Comparison of ENCODE assay signal across 9 cellular contexts in genomic region chr2:218883491-218884490, GRCh38. TPM values are rescaled to one million over a fixed set of nuclear protein-coding genes. Genes with fewer than 3 reads are reported as not detected.
DNase-seq lines count a peak whose midpoint lies in the region; ATAC-seq, FAIRE-seq and TF ChIP-seq lines count a peak whose summit lies in the region.
"Had no signal": no experiment of that assay in that cellular context is flagged by ENCODE, and none has a peak within 500 bp of the region (broad histone marks: within the 10 kb centered on the region; RNA-seq: fewer than 3 reads in every experiment).

No MANE protein-coding gene starts in this region.

- H3K27me3 ChIP-seq in Peyer's patch (peaks cover 0 to 21% of the 10 kb centered on the region in 2 donors), gastroesophageal sphincter (peaks cover 65% of the 10 kb centered on the region)

- no peaks in the 10 kb centered on the region for H3K36me3 ChIP-seq in Peyer's patch
- H3K36me3 ChIP-seq in gastroesophageal sphincter: no peaks in the 10 kb centered on the region

- TF ChIP-seq POLR2A in GM12892 (IDR thresholded peaks at IDR 0.05; ENCODE audit: low read depth, low read length) (no peak), Peyer's patch (IDR thresholded peaks at IDR 0.05) (no peak), gastroesophageal sphincter (IDR thresholded peaks at IDR 0.05) (no peak)

- TF ChIP-seq CTCF in Peyer's patch (IDR thresholded peaks at IDR 0.05) (no peak), gastroesophageal sphincter (IDR thresholded peaks at IDR 0.05) (no peak)

- FAIRE-seq in GM12892 (lab: Jason Lieb, UNC): peak; percentile 85

- no peaks in the 10 kb centered on the region for H3K9me3 ChIP-seq in Peyer's patch
- H3K9me3 ChIP-seq in gastroesophageal sphincter: no peaks in the 10 kb centered on the region

- peak overlapping the region in 2 of 4 donors; percentile 42 to 75 for H3K27ac ChIP-seq in Peyer's patch
- H3K27ac ChIP-seq in gastroesophageal sphincter: peak overlapping the region in 1 of 4 donors; percentile 53

- H3K4me3 ChIP-seq in Peyer's patch (peak overlapping the region; percentile 43 to 54 (median 48)), gastroesophageal sphincter (peak overlapping the region; percentile 11 to 55)

- intact Hi-C loops in sciatic nerve (cut with DNase I): no loop called here

- DNase-seq in GM12892 (ENCODE audit: insufficient read length): peak; percentile 65
- DNase-seq in Peyer's patch: peak in 2 of 3 donors; percentile 52 to 63
- DNase-seq in sciatic nerve (ENCODE audit: low spot score): no peak

- no peak for TF ChIP-seq EP300 in gastroesophageal sphincter (IDR thresholded peaks at IDR 0.05)

- ATAC-seq in gastroesophageal sphincter (peak; percentile 59), sciatic nerve (peak; percentile 43), HG03571 (IDR thresholded peaks at IDR 0.05; ENCODE audit: unreplicated experiment) (no peak), GM19463 (IDR thresholded peaks at IDR 0.05; ENCODE audit: unreplicated experiment) (no peak), HG02623 (IDR thresholded peaks at IDR 0.05; ENCODE audit: unreplicated experiment) (no peak), HG02938 (IDR thresholded peaks at IDR 0.05; ENCODE audit: unreplicated experiment) (no peak)

- H3K4me1 ChIP-seq in Peyer's patch (peaks cover 0 to 29% (median 19%) of the 10 kb centered on the region in 4 donors), gastroesophageal sphincter (peaks cover 0 to 35% (median 13%) of the 10 kb centered on the region in 3 donors)

- WGBS in gastroesophageal sphincter (ENCODE audit: low coverage in 1 of 2), 2 donors: 27 to 100% methylated on average over 1 to 3 of the region's 89 CpGs

RNA-seq across cellular contexts. Expression of gene WNT10A, which starts 3.1 kb away (rescaled TPM):
- polyA plus RNA-seq in GM12892 (2012; ENCODE audit: missing spikeins): 34.9 TPM
- 1 to 10 TPM in 1 of 4 donors, under 1 TPM in 1, not detected in 2; 0.27 to 2.5 TPM for total RNA-seq in Peyer's patch
- not detected for total RNA-seq in gastroesophageal sphincter
- total RNA-seq in sciatic nerve: 0.94 TPM
- total RNA-seq: dermis microvascular lymphatic vessel endothelial cell had no signal

RNA-seq across cellular contexts. Expression of gene WNT6, which starts 24.2 kb away (rescaled TPM):
- polyA plus RNA-seq in GM12892 (2012; ENCODE audit: missing spikeins): not detected
- total RNA-seq in Peyer's patch: not detected
- 1 to 10 TPM; 1.3 to 4.2 (median 4.0) TPM for total RNA-seq in gastroesophageal sphincter
- total RNA-seq in sciatic nerve: 23.3 TPM
- total RNA-seq: dermis microvascular lymphatic vessel endothelial cell had no signal

RNA-seq across cellular contexts. Expression of gene PRKAG3, which starts 52.2 kb away (rescaled TPM):
- not detected for polyA plus RNA-seq in GM12892 (2012; ENCODE audit: missing spikeins)
- not detected for total RNA-seq in Peyer's patch
- not detected for total RNA-seq in gastroesophageal sphincter
- total RNA-seq in sciatic nerve: 0.49 TPM
- total RNA-seq: dermis microvascular lymphatic vessel endothelial cell had no signal

Comparison
In these comparisons a context has a peak if more than half of its experiments do, and no peak if none do; other contexts are left out.
1. ATAC-seq: peak in gastroesophageal sphincter (single experiment) and sciatic nerve (single experiment); none in HG03571 (single experiment), GM19463 (single experiment), HG02623 (single experiment) and HG02938 (single experiment).